In genomic region chr5:79236970-79237734, GRCh38 we compare ENCODE assay signal across 1 cellular context.
TF ChIP-seq lines count a peak whose summit lies in the region.

No MANE protein-coding gene starts in this region.

TF ChIP-seq in K562, 482 proteins besides CTCF, POLR2A, EP300 and RAD21 (continued from another document):
- TF ChIP-seq KAT7 (CRISPR knock-in tag; IDR thresholded peaks at IDR 0.05; ENCODE audit: borderline replicate concordance): peak; percentile 64; the same call in 1 of the 2 replicates
- TF ChIP-seq CTBP1 (IDR thresholded peaks at IDR 0.05; ENCODE audit: borderline replicate concordance): peak; percentile 33; the same call in 1 of the 2 replicates
- peak; percentile 48 for TF ChIP-seq HNRNPLL (IDR thresholded peaks at IDR 0.05; ENCODE audit: low read depth, low read length, poor library complexity, severe bottlenecking)
- peak; percentile 56 to 85; a peak in 3 of 4 replicates for TF ChIP-seq UBTF (IDR thresholded peaks at IDR 0.05; ENCODE audit: borderline replicate concordance in 1 of 2, low read depth in 2 of 2, low read length in 2 of 2)
- no peak for TF ChIP-seq BRF1 (IDR thresholded peaks at IDR 0.05; ENCODE audit: borderline replicate concordance, extremely low read depth, insufficient read length)
- TF ChIP-seq TAF7 (tag; IDR thresholded peaks at IDR 0.05): no peak
- TF ChIP-seq TFAP4 (CRISPR knock-in tag; IDR thresholded peaks at IDR 0.05; ENCODE audit: borderline replicate concordance): peak; percentile 74; the same call in 1 of the 2 replicates
